ENCODE assay signal across 8 cellular contexts in genomic region chr17:48052956-48053757, GRCh38. TPM values are rescaled to one million over a fixed set of nuclear protein-coding genes. Genes with fewer than 3 reads are reported as not detected.
DNase-seq lines count a peak whose midpoint lies in the region; ATAC-seq and TF ChIP-seq lines count a peak whose summit lies in the region.

No MANE protein-coding gene starts in this region.

- no peaks in the 10 kb centered on the region for H3K9me3 ChIP-seq in ectodermal cell (ENCODE audit: control insufficient read depth, low read length)
- no peaks in the 10 kb centered on the region for H3K9me3 ChIP-seq in aorta (ENCODE audit: control insufficient read depth, low read length)

- H3K27ac ChIP-seq in RWPE1 (peak overlapping the region; percentile 99), ectodermal cell (ENCODE audit: insufficient read depth, low read depth, low read length, poor library complexity, severe bottlenecking) (peak overlapping the region; percentile 68), aorta (ENCODE audit: low read depth in 1 of 2, low read length in 2 of 2) (peak overlapping the region; percentile 46 to 49)

- no peak overlapping the region for H3K4me3 Mint-ChIP-seq in activated CD8-positive, alpha-beta memory T cell treated with anti-CD3 and anti-CD28 coated beads, Interleukin-2, amount 10 ng/mL, durations not matched to agents 7 days and 5 days

- no peak for ATAC-seq in activated CD8-positive, alpha-beta memory T cell treated with anti-CD3 and anti-CD28 coated beads, Interleukin-2, amount 10 ng/mL, durations not matched to agents 7 days and 5 days
- ATAC-seq in aorta (ENCODE audit: low FRiP score) = peak; percentile 30

- no peaks in the 10 kb centered on the region for H3K9me3 Mint-ChIP-seq in activated CD8-positive, alpha-beta memory T cell treated with anti-CD3 and anti-CD28 coated beads, Interleukin-2, amount 10 ng/mL, durations not matched to agents 7 days and 5 days (ENCODE audit: low read depth)

- H3K27me3 Mint-ChIP-seq in activated CD8-positive, alpha-beta memory T cell treated with anti-CD3 and anti-CD28 coated beads, Interleukin-2, amount 10 ng/mL, durations not matched to agents 7 days and 5 days = no peaks in the 10 kb centered on the region

- DNase-seq in activated CD8-positive, alpha-beta memory T cell treated with anti-CD3 and anti-CD28 coated beads, Interleukin-2, amount 10 ng/mL, durations not matched to agents 7 days and 5 days = no peak
- DNase-seq in activated CD8-positive, alpha-beta memory T cell treated with anti-CD3 and anti-CD28 coated beads, Interleukin-2, amount 50 U/mL, for 48 hours = no peak
- no peak for DNase-seq in RWPE1 (ENCODE audit: low spot score)
- DNase-seq in midbrain (lab: John Stamatoyannopoulos, UW) = peak; percentile 66
- peak in 1 of 2 donors; percentile 61 for DNase-seq in aorta
- DNase-seq in NCI-H1048 (lab: John Stamatoyannopoulos, UW) = no peak
- no peak for DNase-seq in GM20000 (ENCODE audit: low spot score)

- CTCF ChIA-PET in activated CD8-positive, alpha-beta memory T cell treated with anti-CD3 and anti-CD28 coated beads, Interleukin-2, amount 10 ng/mL, durations not matched to agents 7 days and 5 days (lab: Charles Lee) = interaction anchor here (1.2 to 2.7 kb wide), 5 partner anchors 15 to 28 kb away, joined by 3 to 13 read pairs (median 4); no protein-coding TSS in a partner anchor
- CTCF ChIA-PET in RWPE1 (lab: Yijun Ruan, JAX) = interaction anchor here (1.1 to 1.9 kb wide), 2 partner anchors 15 to 27 kb away, joined by 3 to 6 read pairs; no protein-coding TSS in a partner anchor

- H3K27me3 ChIP-seq in ectodermal cell (ENCODE audit: control insufficient read depth, insufficient read depth, low read length, poor library complexity, severe bottlenecking) (no peaks in the 10 kb centered on the region), aorta (ENCODE audit: control insufficient read depth in 1 of 2, insufficient read depth in 2 of 2, low read length in 1 of 2) (no peaks in the 10 kb centered on the region)

- peaks cover 54% of the 10 kb centered on the region for H3K36me3 Mint-ChIP-seq in activated CD8-positive, alpha-beta memory T cell treated with anti-CD3 and anti-CD28 coated beads, Interleukin-2, amount 10 ng/mL, durations not matched to agents 7 days and 5 days

- H3K4me3 ChIP-seq in ectodermal cell (ENCODE audit: insufficient read depth, low read depth, low read length) (no peak overlapping the region), aorta (ENCODE audit: low read length in 2 of 2) (no peak overlapping the region)

- 63 to 70% methylated on average over 5 of the region's 5 CpGs for WGBS in ectodermal cell, 2 experiments
- 6 to 8% methylated on average over 5 of the region's 5 CpGs for WGBS in aorta, 2 donors

- POLR2A ChIA-PET in RWPE1 (lab: Yijun Ruan, JAX; ENCODE audit: low non-redundant PET) = no interaction called here

- peaks cover 65% of the 10 kb centered on the region for H3K4me1 Mint-ChIP-seq in activated CD8-positive, alpha-beta memory T cell treated with anti-CD3 and anti-CD28 coated beads, Interleukin-2, amount 10 ng/mL, durations not matched to agents 7 days and 5 days

- H3K4me1 ChIP-seq in ectodermal cell (ENCODE audit: control insufficient read depth, insufficient read depth, low read length) = peaks cover 60% of the 10 kb centered on the region
- H3K4me1 ChIP-seq in aorta (ENCODE audit: control insufficient read depth in 1 of 2, insufficient read depth in 2 of 2, low read length in 2 of 2) = peaks cover 5 to 11% of the 10 kb centered on the region in 2 donors

- TF ChIP-seq CTCF in RWPE1 (conservative IDR thresholded peaks at IDR 0.05; ENCODE audit: low read depth) (no peak), GM20000 (IDR thresholded peaks at IDR 0.05; ENCODE audit: extremely low read depth, missing control alignments) (no peak)

- intact Hi-C loops in aorta (cut with DNase I) = no loop called here

- H3K36me3 ChIP-seq in ectodermal cell (ENCODE audit: control insufficient read depth, insufficient read depth, low read length) (peaks cover 26% of the 10 kb centered on the region), aorta (ENCODE audit: control insufficient read depth in 1 of 2, insufficient read depth in 2 of 2, low read length in 1 of 2) (peaks cover 0 to 4% of the 10 kb centered on the region in 2 donors)

- peak overlapping the region; percentile 20 for H3K27ac Mint-ChIP-seq in activated CD8-positive, alpha-beta memory T cell treated with anti-CD3 and anti-CD28 coated beads, Interleukin-2, amount 10 ng/mL, durations not matched to agents 7 days and 5 days

RNA-seq across cellular contexts. Expression of gene NFE2L1, which starts 5.0 kb away (rescaled TPM):
- total RNA-seq in activated CD8-positive, alpha-beta memory T cell treated with anti-CD3 and anti-CD28 coated beads, Interleukin-2, amount 10 ng/mL, durations not matched to agents 7 days and 5 days = 10 to 100 TPM; 56.1 to 80.8 TPM
- 140 TPM for polyA plus RNA-seq in ectodermal cell (2013, experiment 1 of 4)
- 152 TPM for polyA plus RNA-seq in ectodermal cell (2013, experiment 2 of 4)
- 101 TPM for polyA plus RNA-seq in ectodermal cell (2013, experiment 3 of 4)
- polyA plus RNA-seq in ectodermal cell (2013, experiment 4 of 4) = 109 TPM
- total RNA-seq in aorta = 100 to 1,000 TPM; 161 to 250 TPM
- polyA plus RNA-seq in aorta = 10 to 100 TPM; 80.6 to 83.3 TPM

RNA-seq across cellular contexts. Expression of gene COPZ2, which starts 15.6 kb away (rescaled TPM):
- total RNA-seq in activated CD8-positive, alpha-beta memory T cell treated with anti-CD3 and anti-CD28 coated beads, Interleukin-2, amount 10 ng/mL, durations not matched to agents 7 days and 5 days = 10 to 100 TPM in 1 of 2 experiments, 1 to 10 TPM in 1; 5.4 to 14.1 TPM
- 1.5 TPM for polyA plus RNA-seq in ectodermal cell (2013, experiment 1 of 4)
- 0.69 TPM for polyA plus RNA-seq in ectodermal cell (2013, experiment 2 of 4)
- polyA plus RNA-seq in ectodermal cell (2013, experiment 3 of 4) = 0.96 TPM
- polyA plus RNA-seq in ectodermal cell (2013, experiment 4 of 4) = 2.1 TPM
- total RNA-seq in aorta = 10 to 100 TPM; 59.9 to 84.2 TPM
- 100 to 1,000 TPM; 104 to 108 TPM for polyA plus RNA-seq in aorta

RNA-seq across cellular contexts. Expression of gene CBX1, which starts 48.1 kb away (rescaled TPM):
- 10 to 100 TPM; 46.3 to 47.8 TPM for total RNA-seq in activated CD8-positive, alpha-beta memory T cell treated with anti-CD3 and anti-CD28 coated beads, Interleukin-2, amount 10 ng/mL, durations not matched to agents 7 days and 5 days
- 275 TPM for polyA plus RNA-seq in ectodermal cell (2013, experiment 1 of 4)
- 281 TPM for polyA plus RNA-seq in ectodermal cell (2013, experiment 2 of 4)
- polyA plus RNA-seq in ectodermal cell (2013, experiment 3 of 4) = 228 TPM
- polyA plus RNA-seq in ectodermal cell (2013, experiment 4 of 4) = 252 TPM
- total RNA-seq in aorta = 10 to 100 TPM; 45.6 to 81.1 TPM
- polyA plus RNA-seq in aorta = 10 to 100 TPM; 33.3 to 52.3 TPM

RNA-seq across cellular contexts. Expression of gene SNX11, which starts 54.4 kb away (rescaled TPM):
- 10 to 100 TPM; 25.1 to 32.6 TPM for total RNA-seq in activated CD8-positive, alpha-beta memory T cell treated with anti-CD3 and anti-CD28 coated beads, Interleukin-2, amount 10 ng/mL, durations not matched to agents 7 days and 5 days
- polyA plus RNA-seq in ectodermal cell (2013, experiment 1 of 4) = 26.1 TPM
- polyA plus RNA-seq in ectodermal cell (2013, experiment 2 of 4) = 26.5 TPM
- polyA plus RNA-seq in ectodermal cell (2013, experiment 3 of 4) = 19.6 TPM
- polyA plus RNA-seq in ectodermal cell (2013, experiment 4 of 4) = 23.3 TPM
- 10 to 100 TPM; 17.4 to 18.8 TPM for total RNA-seq in aorta
- 10 to 100 TPM; 11.7 to 17.2 TPM for polyA plus RNA-seq in aorta

Comparison
In these comparisons a context has a peak if more than half of its experiments do, and no peak if none do; other contexts are left out.
1. H3K27ac ChIP-seq: peak in every context shown above with its lines; median percentile 99 in RWPE1; 68 in ectodermal cell; 48 in aorta.
2. RNA of gene COPZ2, which starts 15.6 kb away (total RNA-seq): 59.9 to 84.2 TPM in aorta; 5.4 to 14.1 TPM in activated CD8-positive, alpha-beta memory T cell treated with anti-CD3 and anti-CD28 coated beads, Interleukin-2, amount 10 ng/mL, durations not matched to agents 7 days and 5 days; every median in the first group is over 4 times any median in the second.